Comparison of ENCODE assay signal across 19 cellular contexts in genomic region chr22:27311666-27312566, GRCh38.
A peak's percentile ranks its signal among the peaks of the same experiment; 100 is the strongest.
DNase-seq lines count a peak whose midpoint lies in the region; ATAC-seq and TF ChIP-seq lines count a peak whose summit lies in the region.
"Had no signal": no experiment of that assay in that cellular context is flagged by ENCODE, and none has a peak within 500 bp of the region (broad histone marks: within the 10 kb centered on the region; RNA-seq: fewer than 3 reads in every experiment).

No MANE protein-coding gene starts in this region.

- POLR2A ChIA-PET in WTC11 (lab: Charles Lee) = no interaction called here

- H2AFZ ChIP-seq in neuron (ENCODE audit: low read depth, low read length) = peak overlapping the region; percentile 60

- H3K9me3 ChIP-seq in ES-I3 (ENCODE audit: control insufficient read depth, insufficient read depth, low read length) = no peaks in the 10 kb centered on the region
- H3K9me3 ChIP-seq in neuron (ENCODE audit: low read length) = no peaks in the 10 kb centered on the region
- H3K9me3 ChIP-seq in effector memory CD4-positive, alpha-beta T cell (ENCODE audit: control insufficient read depth, low read length) = no peaks in the 10 kb centered on the region
- H3K9me3 ChIP-seq: right lobe of liver, SJCRH30 had no signal

- H3K36me3 ChIP-seq in ES-I3 (ENCODE audit: insufficient read depth, low read length) (no peaks in the 10 kb centered on the region), neuron (ENCODE audit: insufficient read depth, low read length) (no peaks in the 10 kb centered on the region)
- H3K36me3 ChIP-seq in effector memory CD4-positive, alpha-beta T cell (ENCODE audit: control insufficient read depth, insufficient read depth, low read length) = no peaks in the 10 kb centered on the region
- H3K36me3 ChIP-seq: cardiac muscle cell, right lobe of liver, SJCRH30 had no signal

- H3K27ac ChIP-seq in effector memory CD4-positive, alpha-beta T cell (ENCODE audit: insufficient read depth, low read length, poor library complexity, severe bottlenecking) = no peak overlapping the region
- H3K27ac ChIP-seq: cardiac muscle cell, right lobe of liver, SJCRH30 had no signal

- peak overlapping the region; percentile 38; the same call in 1 of the 2 replicates for H3K9ac ChIP-seq in ES-I3 (ENCODE audit: low read depth, low read length)

- H3K4me1 ChIP-seq in ES-I3 (ENCODE audit: insufficient read depth, low read length) (peaks cover 24% of the 10 kb centered on the region), neuron (ENCODE audit: insufficient read depth, low read length) (peaks cover 37% of the 10 kb centered on the region)
- no peaks in the 10 kb centered on the region for H3K4me1 ChIP-seq in effector memory CD4-positive, alpha-beta T cell (ENCODE audit: control insufficient read depth, insufficient read depth, low read length, poor library complexity, severe bottlenecking)
- H3K4me1 ChIP-seq: right lobe of liver, SJCRH30 had no signal

- DNase-seq in WTC11 (ENCODE audit: low spot score) = peak; percentile 42
- peak; percentile 58 for DNase-seq in hepatic stellate cell (ENCODE audit: low spot score)
- no peak for DNase-seq in NCI-H82 treated with DMSO at 0.1 percent for 48 hours (lab: John Stamatoyannopoulos, UW; ENCODE audit: unreplicated experiment)
- no peak for DNase-seq in effector memory CD4-positive, alpha-beta T cell
- DNase-seq in cerebellar cortex (ENCODE audit: low spot score) = no peak
- DNase-seq: activated naive CD8-positive, alpha-beta T cell treated with anti-CD3 and anti-CD28 coated beads, Interleukin-2, amount 10 ng/mL, durations not matched to agents 7 days and 5 days; effector CD8-positive, alpha-beta T cell; KG1; NCI-H1092 treated with DMSO at 0.1 percent for 48 hours; OCI-M1; right lobe of liver; SJCRH30; stimulated activated naive CD8-positive, alpha-beta T cell treated with anti-CD3 and anti-CD28 coated beads, Interleukin-15, Interleukin-2, amounts not matched to agents 100 U/mL and 50 U/mL, for 24 hours had no signal

- H3K4me3 Mint-ChIP-seq in WTC11 = no peak overlapping the region
- H3K4me3 Mint-ChIP-seq: activated naive CD8-positive, alpha-beta T cell treated with anti-CD3 and anti-CD28 coated beads, Interleukin-2, amount 10 ng/mL, durations not matched to agents 7 days and 5 days; T-helper 2 cell treated with Interferon-gamma antibody and Interleukin-4, amounts not matched to agents 5 μg/mL and 100 μg/mL, for 36 hours had no signal

- CTCF ChIA-PET in WTC11 (lab: Charles Lee) = no interaction called here

- ATAC-seq in WTC11 (peak; percentile 53), HG02938 (IDR thresholded peaks at IDR 0.05; ENCODE audit: unreplicated experiment) (no peak)
- ATAC-seq: activated CD4-positive, CD25-positive, alpha-beta regulatory T cell treated with anti-CD3 and anti-CD28 coated beads, Interleukin-2, amount 50 U/mL, for 24 hours; right lobe of liver; stimulated activated naive CD8-positive, alpha-beta T cell treated with anti-CD3 and anti-CD28 coated beads, Interleukin-15, Interleukin-2, amounts not matched to agents 100 U/mL and 50 U/mL, for 24 hours had no signal

- TF ChIP-seq CTCF in WTC11 (IDR thresholded peaks at IDR 0.05) = no peak

- H3K27me3 ChIP-seq in neuron (ENCODE audit: insufficient read depth, low read length) = no peaks in the 10 kb centered on the region
- H3K27me3 ChIP-seq in effector memory CD4-positive, alpha-beta T cell (replicated peaks; ENCODE audit: control insufficient read depth, insufficient read depth, low read length, poor library complexity, severe bottlenecking) = no peaks in the 10 kb centered on the region
- H3K27me3 ChIP-seq: cardiac muscle cell, right lobe of liver, SJCRH30 had no signal

- H3K4me1 Mint-ChIP-seq in WTC11 = peaks cover 4% of the 10 kb centered on the region; the same call in 1 of the 2 replicates

- H3K9me3 Mint-ChIP-seq in WTC11 = no peaks in the 10 kb centered on the region; the same call in 1 of the 2 replicates

- H3K4me3 ChIP-seq in neuron (ENCODE audit: low read length) = peak overlapping the region; percentile 52
- no peak overlapping the region for H3K4me3 ChIP-seq in effector memory CD4-positive, alpha-beta T cell (ENCODE audit: insufficient read depth, low read depth, low read length, poor library complexity, severe bottlenecking)
- H3K4me3 ChIP-seq: cardiac muscle cell, right lobe of liver, SJCRH30 had no signal

- H3K36me3 Mint-ChIP-seq in WTC11 = no peaks in the 10 kb centered on the region
- H3K36me3 Mint-ChIP-seq: activated naive CD8-positive, alpha-beta T cell treated with anti-CD3 and anti-CD28 coated beads, Interleukin-2, amount 10 ng/mL, durations not matched to agents 7 days and 5 days had no signal

- peaks cover 3% of the 10 kb centered on the region for H3K27me3 Mint-ChIP-seq in WTC11 (ENCODE audit: low read depth)
- H3K27me3 Mint-ChIP-seq: activated naive CD8-positive, alpha-beta T cell treated with anti-CD3 and anti-CD28 coated beads, Interleukin-2, amount 10 ng/mL, durations not matched to agents 7 days and 5 days had no signal

- H3K27ac Mint-ChIP-seq in WTC11 = no peak overlapping the region
- H3K27ac Mint-ChIP-seq: activated naive CD8-positive, alpha-beta T cell treated with anti-CD3 and anti-CD28 coated beads, Interleukin-2, amount 10 ng/mL, durations not matched to agents 7 days and 5 days; T-helper 2 cell treated with Interferon-gamma antibody and Interleukin-4, amounts not matched to agents 5 μg/mL and 100 μg/mL, for 36 hours had no signal

TF ChIP-seq in WTC11, 78 proteins besides CTCF, POLR2A, EP300 and RAD21:
- TF ChIP-seq ZNF512 (CRISPR knock-in tag; IDR thresholded peaks at IDR 0.05; ENCODE audit: borderline replicate concordance) (0 out of 2 replicates have a peak, but pooled peaks have one; percentile 66), FOXK1 (CRISPR knock-in tag; IDR thresholded peaks at IDR 0.05) (no peak), MAX (CRISPR knock-in tag; IDR thresholded peaks at IDR 0.05) (peak; percentile 49; the same call in 1 of the 2 replicates)

Comparison
In these comparisons a context has a peak if more than half of its experiments do, and no peak if none do; other contexts are left out.
1. DNase-seq: peak in WTC11 (single experiment) and hepatic stellate cell (single experiment); none in NCI-H82 treated with DMSO at 0.1 percent for 48 hours (single experiment), effector memory CD4-positive, alpha-beta T cell (0 of 3) and cerebellar cortex (single experiment).